Comparison of ENCODE assay signal across 2 cellular contexts in genomic region chr10:70584941-70585544, GRCh38.
A peak's percentile ranks its signal among the peaks of the same experiment; 100 is the strongest.
TF ChIP-seq lines count a peak whose summit lies in the region.

No MANE protein-coding gene starts in this region.

TF ChIP-seq in GM23338, 12 proteins besides CTCF, POLR2A, EP300 and RAD21:
- TF ChIP-seq ZNF462 (CRISPR knock-in tag; IDR thresholded peaks at IDR 0.05): no peak
- no peak for TF ChIP-seq POLR2AphosphoS5 (IDR thresholded peaks at IDR 0.05; ENCODE audit: low read depth)
- no peak for TF ChIP-seq EZH2phosphoT487 (IDR thresholded peaks at IDR 0.05; ENCODE audit: unreplicated experiment)

TF ChIP-seq in K562, 482 proteins besides CTCF, POLR2A, EP300 and RAD21 (continued from another document):
- peak in 1 of 2 experiments; percentile 93; a peak in 2 of 4 replicates for TF ChIP-seq SRF (CRISPR knock-in tag; IDR thresholded peaks at IDR 0.05)
- TF ChIP-seq MAFF (IDR thresholded peaks at IDR 0.05; ENCODE audit: low read length): 0 out of 2 replicates have a peak, but pooled peaks have one; percentile 13
- no peak for TF ChIP-seq NFE2 (IDR thresholded peaks at IDR 0.05; ENCODE audit: low read depth)
- TF ChIP-seq C11orf30 (IDR thresholded peaks at IDR 0.05; ENCODE audit: low read depth): peak; percentile 81
- TF ChIP-seq MAFK (IDR thresholded peaks at IDR 0.05; ENCODE audit: low read length): peak; percentile 55
- TF ChIP-seq, protein P1, sequence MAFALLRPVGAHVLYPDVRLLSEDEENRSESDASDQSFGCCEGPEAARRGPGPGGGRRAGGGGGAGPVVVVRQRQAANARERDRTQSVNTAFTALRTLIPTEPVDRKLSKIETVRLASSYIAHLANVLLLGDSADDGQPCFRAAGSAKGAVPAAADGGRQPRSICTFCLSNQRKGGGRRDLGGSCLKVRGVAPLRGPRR (CRISPR knock-in tag; IDR thresholded peaks at IDR 0.05): no peak
- TF ChIP-seq MAZ (CRISPR knock-in tag; conservative IDR thresholded peaks at IDR 0.05 in 1 of 2, IDR thresholded peaks at IDR 0.05 in 1 of 2): peak in 1 of 2 experiments; percentile 44; a peak in 1 of 4 replicates
- peak; percentile 80 for TF ChIP-seq ZNF316 (IDR thresholded peaks at IDR 0.05)
